Comparison of ENCODE assay signal across 10 cellular contexts in the genomic region with DNA sequence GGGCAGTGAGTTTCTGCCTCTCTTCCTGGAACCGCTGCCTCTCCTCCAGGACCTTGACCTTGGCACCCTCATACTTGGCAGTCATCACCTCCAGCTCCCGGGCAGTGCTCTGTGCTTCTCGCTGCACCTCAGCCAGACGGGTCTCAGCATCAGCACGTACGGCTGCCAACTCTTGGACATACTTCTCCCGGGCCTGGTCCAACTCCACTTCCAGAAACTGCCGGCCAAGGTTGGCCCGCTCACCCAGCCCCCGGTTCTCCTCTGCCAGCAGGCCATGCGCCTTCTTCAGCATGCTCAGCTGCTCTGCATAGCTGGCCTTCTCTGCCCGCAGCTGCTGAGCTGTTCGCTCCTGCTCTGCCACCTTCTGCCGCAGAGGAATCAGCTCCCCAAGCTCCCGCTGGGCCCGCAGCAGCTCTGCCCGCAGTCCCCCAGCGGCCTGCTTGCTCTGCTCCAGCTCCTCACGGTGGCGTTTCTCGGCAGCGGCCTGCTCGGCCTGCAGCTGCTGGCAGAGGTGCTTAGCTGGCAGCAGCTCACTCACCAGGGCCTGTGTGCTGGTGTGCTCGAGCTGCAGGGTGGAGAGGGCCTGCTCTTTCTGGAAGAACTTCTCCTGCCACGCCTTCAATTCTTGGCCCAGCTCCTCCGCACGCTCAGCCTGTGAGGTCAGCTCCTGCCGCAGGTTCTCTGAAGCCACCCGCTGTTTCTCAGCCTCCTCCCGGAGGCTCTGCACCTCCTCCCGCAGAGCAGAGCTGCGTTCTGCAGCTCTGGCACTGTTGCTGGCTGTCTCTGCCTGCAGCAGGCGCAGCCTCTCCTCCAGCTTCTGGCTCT. TPM values are rescaled to one million over a fixed set of nuclear protein-coding genes. Genes with fewer than 3 reads are reported as not detected.
DNase-seq lines count a peak whose midpoint lies in the region; ATAC-seq and TF ChIP-seq lines count a peak whose summit lies in the region.
"Had no signal": no experiment of that assay in that cellular context is flagged by ENCODE, and none has a peak within 500 bp of the region (broad histone marks: within the 10 kb centered on the region; RNA-seq: fewer than 3 reads in every experiment).

No MANE protein-coding gene starts in this region.

- no peaks in the 10 kb centered on the region for H3K4me1 ChIP-seq in trophoblast cell (ENCODE audit: control insufficient read depth in 1 of 2, insufficient read depth in 2 of 2, low read length in 2 of 2)

- TF ChIP-seq CTCF in BJ (IDR thresholded peaks at IDR 0.05; ENCODE audit: insufficient read depth, low read depth, low read length): no peak

- no peaks in the 10 kb centered on the region for H3K79me1 ChIP-seq in trophoblast cell (ENCODE audit: low read length)

- H3K79me2 ChIP-seq in trophoblast cell (ENCODE audit: control insufficient read depth, insufficient read depth, low read length, poor library complexity): no peaks in the 10 kb centered on the region

- H2AK5ac ChIP-seq in trophoblast cell (ENCODE audit: low read length): no peak overlapping the region

- H3K4me2 ChIP-seq in trophoblast cell (ENCODE audit: low read length): no peak overlapping the region

- H3K36me3 ChIP-seq in BJ (ENCODE audit: control insufficient read depth, insufficient read depth, low read length) (peaks cover 84% of the 10 kb centered on the region), trophoblast cell (ENCODE audit: control insufficient read depth in 1 of 2, insufficient read depth in 2 of 2, low read length in 2 of 2) (peaks cover 87 to 96% of the 10 kb centered on the region in 2 experiments)

- WGBS in trophoblast cell (ENCODE audit: extremely low coverage, insufficient coverage, insufficient read length): no CpG with 5 or more reads among the region's 33 CpGs

- H3K18ac ChIP-seq in trophoblast cell (ENCODE audit: low read length): no peak overlapping the region

- no peak for ATAC-seq in GM21619 (IDR thresholded peaks at IDR 0.05; ENCODE audit: unreplicated experiment)
- ATAC-seq: Panc1 had no signal

- H3K23ac ChIP-seq in trophoblast cell (ENCODE audit: low read length): no peak overlapping the region

- H2BK12ac ChIP-seq in trophoblast cell (ENCODE audit: low read length): no peak overlapping the region

- H3K4ac ChIP-seq in trophoblast cell (ENCODE audit: low read depth, low read length): no peak overlapping the region

- DNase-seq in BJ (ENCODE audit: low read depth): peak; percentile 33
- peak; percentile 74 for DNase-seq in amniotic epithelial cell (ENCODE audit: low read depth)
- peak; percentile 86 for DNase-seq in cardiac septum (ENCODE audit: low spot score)
- DNase-seq in trophoblast cell: peak; percentile 70 to 79
- DNase-seq in NCI-H1048 (lab: John Stamatoyannopoulos, UW): no peak
- DNase-seq in NCI-H2196 (lab: John Stamatoyannopoulos, UW; ENCODE audit: unreplicated experiment): no peak
- DNase-seq in DMS153 treated with DMSO at 0.1 percent for 48 hours (lab: John Stamatoyannopoulos, UW; ENCODE audit: unreplicated experiment): no peak
- DNase-seq: activated gamma-delta T cell treated with Interleukin-2 at 50 U/mL for 16 hours had no signal

- H2BK5ac ChIP-seq in trophoblast cell (ENCODE audit: low read depth, low read length, poor library complexity): no peak overlapping the region

- CTCF ChIA-PET in BJ (lab: Yijun Ruan, JAX): interaction anchor here (0.9 to 5.8 kb wide), 8 partner anchors 8 to 418 kb away, joined by 3 to 47 read pairs (median 4); no protein-coding TSS in a partner anchor

- H3K9ac ChIP-seq in trophoblast cell (ENCODE audit: low read length): no peak overlapping the region

- H3K14ac ChIP-seq in trophoblast cell (ENCODE audit: low read length): no peak overlapping the region

- H2AFZ ChIP-seq in trophoblast cell (ENCODE audit: insufficient read depth, low read length, poor library complexity): no peak overlapping the region

- H2BK120ac ChIP-seq in trophoblast cell (ENCODE audit: insufficient read depth, low read length, poor library complexity): no peak overlapping the region

- H3K27me3 ChIP-seq in BJ (ENCODE audit: control insufficient read depth, insufficient read depth, low read length) (no peaks in the 10 kb centered on the region), trophoblast cell (ENCODE audit: insufficient read depth, low read length) (no peaks in the 10 kb centered on the region)

- H4K91ac ChIP-seq in trophoblast cell (ENCODE audit: low read depth, low read length): no peak overlapping the region

- POLR2A ChIA-PET in BJ (lab: Charles Lee): no interaction called here

- no peak overlapping the region for H3K4me3 ChIP-seq in BJ (ENCODE audit: low read depth, low read length)
- no peak overlapping the region for H3K4me3 ChIP-seq in trophoblast cell (ENCODE audit: low read depth, low read length)

- H4K12ac ChIP-seq in trophoblast cell (ENCODE audit: low read depth, low read length): no peak overlapping the region

- H3K27ac ChIP-seq in trophoblast cell (ENCODE audit: low read depth, low read length): no peak overlapping the region

- intact Hi-C loops in cardiac septum (cut with DNase I): no loop called here

- peaks cover 2% of the 10 kb centered on the region for H3K9me3 ChIP-seq in trophoblast cell (ENCODE audit: insufficient read depth, low read depth, low read length)

- no peak overlapping the region for H4K8ac ChIP-seq in trophoblast cell (ENCODE audit: low read depth, low read length)

RNA-seq across cellular contexts. Expression of a gene that starts 14.4 kb away (rescaled TPM):
- polyA plus RNA-seq in BJ (2011; rRNA removed): 2.5 and 3.2 TPM in 2 replicates
- polyA minus RNA-seq in BJ (2011; rRNA and poly(A)+ RNA removed): 5.0 and 7.6 TPM in 2 replicates
- 6.2 TPM for total RNA-seq in cardiac septum
- 4.6 TPM in 2 replicates for polyA plus RNA-seq in trophoblast cell (2013)

Comparison
In these comparisons a context has a peak if more than half of its experiments do, and no peak if none do; other contexts are left out.
1. DNase-seq: peak in BJ (single experiment), amniotic epithelial cell (single experiment), cardiac septum (single experiment) and trophoblast cell (2 of 2); none in NCI-H1048 (single experiment), NCI-H2196 (single experiment) and DMS153 treated with DMSO at 0.1 percent for 48 hours (single experiment).